Comparison of ENCODE assay signal across 1 cellular context in the genomic region with DNA sequence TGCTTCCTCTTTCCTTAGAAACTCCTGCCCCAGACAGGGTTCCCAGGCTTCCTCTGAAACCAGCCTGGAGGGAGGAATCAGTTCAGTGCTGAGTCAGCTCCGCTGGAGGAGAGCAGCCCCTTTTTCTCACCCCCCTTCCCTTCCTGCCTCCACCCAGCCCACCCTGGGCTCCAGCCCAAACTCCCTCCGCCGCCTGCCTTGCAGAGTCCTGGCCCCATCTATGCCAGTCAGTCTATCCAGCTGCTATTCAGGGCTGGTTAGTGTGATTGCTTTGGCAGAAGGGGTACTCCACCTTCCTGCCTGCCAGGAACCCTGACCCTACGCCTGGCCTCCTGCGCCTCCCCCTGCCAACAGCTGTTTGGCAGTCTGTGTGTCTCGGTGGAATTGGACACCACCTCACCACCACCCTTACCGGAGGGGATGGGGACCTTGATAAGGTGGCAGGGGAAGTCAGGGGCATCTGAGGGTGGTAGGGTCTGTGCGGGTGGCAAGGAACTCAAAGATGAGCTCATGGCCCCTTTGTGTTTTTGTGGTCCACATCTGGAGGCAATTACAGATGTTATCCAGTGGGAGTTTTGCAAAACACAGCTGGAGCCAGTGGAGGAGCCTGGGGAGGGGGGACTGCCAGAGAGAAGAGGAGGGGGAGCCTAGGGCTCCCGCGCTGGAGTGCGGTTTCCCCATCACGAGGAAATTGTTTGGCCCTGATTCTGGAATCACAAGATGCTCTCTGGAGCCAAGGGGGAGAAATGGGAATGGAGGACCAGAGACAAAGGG.
A peak's percentile ranks its signal among the peaks of the same experiment; 100 is the strongest.
TF ChIP-seq lines count a peak whose summit lies in the region.

No MANE protein-coding gene starts in this region.

TF ChIP-seq in H1, 55 proteins besides CTCF, POLR2A, EP300 and RAD21:
- TF ChIP-seq MAFK (IDR thresholded peaks at IDR 0.05; ENCODE audit: low read depth, low read length) (peak; percentile 70; the same call in 1 of the 2 replicates), TAF7 (optimal IDR thresholded peaks at IDR 0.05; ENCODE audit: borderline replicate concordance, low read depth, low read length) (no peak)
